ENCODE assay signal across 8 cellular contexts in the genomic region with DNA sequence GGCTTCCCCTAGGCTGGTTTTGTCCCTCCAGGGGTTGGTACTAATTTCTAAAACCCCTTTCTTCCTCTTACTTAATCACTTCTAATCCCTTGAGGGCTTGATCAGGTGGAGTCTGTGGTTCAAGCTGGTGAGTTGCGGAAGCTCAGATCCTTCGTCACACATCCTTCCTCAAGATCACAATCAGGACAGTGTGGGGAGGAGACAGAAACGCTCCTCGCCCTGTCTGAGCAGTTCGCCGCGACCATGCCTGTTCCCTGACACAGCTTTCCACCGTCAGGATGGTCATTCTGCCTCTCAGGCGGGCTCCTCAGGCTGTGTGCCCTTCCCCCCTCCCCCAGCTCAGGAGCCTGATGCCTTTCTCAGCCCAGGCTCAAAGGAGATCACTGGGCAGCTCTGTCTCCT. TPM values are rescaled to one million over a fixed set of nuclear protein-coding genes. Genes with fewer than 3 reads are reported as not detected.
DNase-seq lines count a peak whose midpoint lies in the region; ATAC-seq and TF ChIP-seq lines count a peak whose summit lies in the region.

No MANE protein-coding gene starts in this region.

- peak overlapping the region; percentile 36 for H3K4me3 Mint-ChIP-seq in CD4-positive, alpha-beta T cell
- peak overlapping the region; percentile 59 for H3K4me3 Mint-ChIP-seq in natural killer cell treated with Interleukin-12 subunit alpha and Interleukin-12 subunit beta and Interleukin-15 and Interleukin-18, amount 100 ng/mL, for 72 hours

- peaks cover 32% of the 10 kb centered on the region for H3K4me1 Mint-ChIP-seq in CD4-positive, alpha-beta T cell (ENCODE audit: low read depth)
- peaks cover 16 to 18% of the 10 kb centered on the region in 2 donors for H3K4me1 Mint-ChIP-seq in natural killer cell treated with Interleukin-12 subunit alpha and Interleukin-12 subunit beta and Interleukin-15 and Interleukin-18, amount 100 ng/mL, for 72 hours (ENCODE audit: low read depth in 2 of 2)

- no peak overlapping the region for H3K27ac ChIP-seq in CD4-positive, alpha-beta T cell (ENCODE audit: low read depth, low read length)

- no peaks in the 10 kb centered on the region for H3K27me3 Mint-ChIP-seq in CD4-positive, alpha-beta T cell
- H3K27me3 Mint-ChIP-seq in natural killer cell treated with Interleukin-12 subunit alpha and Interleukin-12 subunit beta and Interleukin-15 and Interleukin-18, amount 100 ng/mL, for 72 hours, result peaks cover 0 to 7% of the 10 kb centered on the region in 2 donors

- no peak for TF ChIP-seq CTCF in CD4-positive, alpha-beta T cell (IDR thresholded peaks at IDR 0.05)

- no peaks in the 10 kb centered on the region for H3K9me3 ChIP-seq in CD4-positive, alpha-beta T cell (ENCODE audit: control insufficient read depth, low read length)

- H3K36me3 Mint-ChIP-seq in CD4-positive, alpha-beta T cell (ENCODE audit: low read depth), result no peaks in the 10 kb centered on the region
- H3K36me3 Mint-ChIP-seq in natural killer cell treated with Interleukin-12 subunit alpha and Interleukin-12 subunit beta and Interleukin-15 and Interleukin-18, amount 100 ng/mL, for 72 hours, result no peaks in the 10 kb centered on the region

- H3K9me3 Mint-ChIP-seq in CD4-positive, alpha-beta T cell, result no peaks in the 10 kb centered on the region
- no peaks in the 10 kb centered on the region for H3K9me3 Mint-ChIP-seq in natural killer cell treated with Interleukin-12 subunit alpha and Interleukin-12 subunit beta and Interleukin-15 and Interleukin-18, amount 100 ng/mL, for 72 hours

- ATAC-seq in CD4-positive, alpha-beta T cell (ENCODE audit: poor library complexity), result peak; percentile 97
- ATAC-seq in GM19438 (IDR thresholded peaks at IDR 0.05; ENCODE audit: low read depth, unreplicated experiment) (peak; percentile 87), HG03565 (IDR thresholded peaks at IDR 0.05; ENCODE audit: unreplicated experiment) (peak; percentile 84)
- ATAC-seq in natural killer cell treated with Interleukin-12 subunit alpha and Interleukin-12 subunit beta and Interleukin-15 and Interleukin-18, amount 100 ng/mL, for 72 hours, result peak; percentile 86 to 90

- intact Hi-C loops in CD4-positive, alpha-beta T cell (cut with DNase I, micrococcal nuclease), result loop anchor here in 1 of 2 experiments (10.0 kb wide), 1 partner anchor 101 kb away; no protein-coding TSS in a partner anchor

- peak in 9 of 10 experiments; percentile 13 to 45 (median 30) for DNase-seq in CD4-positive, alpha-beta T cell
- peak; percentile 36 for DNase-seq in activated CD4-positive, alpha-beta T cell treated with anti-CD3 and anti-CD28 coated beads, Interleukin-2, amount 50 U/mL, for 1 hour
- DNase-seq in natural killer cell treated with Interleukin-12 subunit alpha and Interleukin-12 subunit beta and Interleukin-15 and Interleukin-18, amount 100 ng/mL, for 72 hours (ENCODE audit: low spot score), result peak; percentile 58
- DNase-seq in NK-92 treated with Interleukin-12 subunit alpha and Interleukin-12 subunit beta, amount 100 ng/mL, for 24 hours (lab: John Stamatoyannopoulos, UW), result no peak
- DNase-seq in superior temporal gyrus (ENCODE audit: extremely low spot score) (no peak), kidney glomerular epithelial cell (lab: John Stamatoyannopoulos, UW) (no peak)

- H3K27ac Mint-ChIP-seq in CD4-positive, alpha-beta T cell, result peak overlapping the region; percentile 10
- peak overlapping the region; percentile 24 to 60 for H3K27ac Mint-ChIP-seq in natural killer cell treated with Interleukin-12 subunit alpha and Interleukin-12 subunit beta and Interleukin-15 and Interleukin-18, amount 100 ng/mL, for 72 hours

- CTCF ChIA-PET in CD4-positive, alpha-beta T cell (lab: Charles Lee), result interaction anchor here (1.0 kb wide), 1 partner anchor 166 kb away, joined by 3 read pairs; no protein-coding TSS in a partner anchor

- no peaks in the 10 kb centered on the region for H3K27me3 ChIP-seq in CD4-positive, alpha-beta T cell (ENCODE audit: control insufficient read depth, insufficient read depth, low read length)

- POLR2A ChIA-PET in CD4-positive, alpha-beta T cell (lab: Charles Lee), result no interaction called here

RNA-seq across cellular contexts. Expression of gene CPLX2, which starts 24.3 kb away (rescaled TPM):
- total RNA-seq in CD4-positive, alpha-beta T cell, result not detected
- total RNA-seq in natural killer cell treated with Interleukin-12 subunit alpha and Interleukin-12 subunit beta and Interleukin-15 and Interleukin-18, amount 100 ng/mL, for 72 hours, result not detected

Comparison
In these comparisons a context has a peak if more than half of its experiments do, and no peak if none do; other contexts are left out.
1. DNase-seq: peak in CD4-positive, alpha-beta T cell (9 of 10), activated CD4-positive, alpha-beta T cell treated with anti-CD3 and anti-CD28 coated beads, Interleukin-2, amount 50 U/mL, for 1 hour (single experiment) and natural killer cell treated with Interleukin-12 subunit alpha and Interleukin-12 subunit beta and Interleukin-15 and Interleukin-18, amount 100 ng/mL, for 72 hours (single experiment); none in NK-92 treated with Interleukin-12 subunit alpha and Interleukin-12 subunit beta, amount 100 ng/mL, for 24 hours (single experiment), superior temporal gyrus (single experiment) and kidney glomerular epithelial cell (single experiment).
2. Peak in every context shown above with its lines, with median percentiles within 50 percentile points of each other: ATAC-seq.